17 cellular contexts compared by ENCODE assay signal in the genomic region with DNA sequence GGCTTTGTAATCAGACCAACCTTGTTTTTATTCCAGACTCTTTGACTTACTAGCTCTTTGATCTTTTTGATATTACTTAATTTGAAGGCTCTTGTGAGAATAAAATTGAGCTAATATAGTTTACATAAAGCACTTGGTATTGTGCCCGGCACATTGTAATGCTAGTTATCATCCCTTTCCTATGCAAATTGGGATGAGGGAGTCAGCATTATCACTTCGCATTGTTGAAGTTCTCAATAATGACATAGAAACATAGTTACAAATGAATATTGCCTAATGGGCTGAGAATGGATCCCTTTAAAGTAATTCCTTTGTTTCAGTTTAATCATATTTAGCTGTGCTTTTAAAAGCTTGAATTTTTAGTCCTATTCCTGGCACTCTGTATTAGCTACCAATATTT. TPM values are rescaled to one million over a fixed set of nuclear protein-coding genes. Genes with fewer than 3 reads are reported as not detected.
DNase-seq lines count a peak whose midpoint lies in the region; ATAC-seq, FAIRE-seq and TF ChIP-seq lines count a peak whose summit lies in the region.
"Had no signal": no experiment of that assay in that cellular context is flagged by ENCODE, and none has a peak within 500 bp of the region (broad histone marks: within the 10 kb centered on the region; RNA-seq: fewer than 3 reads in every experiment).

No MANE protein-coding gene starts in this region.

- intact Hi-C loops in posterior cingulate gyrus (cut with DNase I) (no loop called here), right cardiac atrium (cut with DNase I) (no loop called here)

- H3K4me3 ChIP-seq in osteoblast (ENCODE audit: insufficient read depth, low read length) (no peak overlapping the region), right cardiac atrium (ENCODE audit: low read length) (no peak overlapping the region)
- H3K4me3 ChIP-seq: BLaER1 treated with 17β-estradiol and CSF1 and Interleukin-3, amounts not matched to agents 10 nM and 100 nM; GM12878 had no signal

- H3K36me3 ChIP-seq in osteoblast (ENCODE audit: insufficient read depth, low read length), result peaks cover 14% of the 10 kb centered on the region

- 68% methylated on average over 2 of the region's 2 CpGs for WGBS in right cardiac atrium

- no peak overlapping the region for H3K27ac Mint-ChIP-seq in HFFc6
- H3K27ac Mint-ChIP-seq: CD4-positive, CD25-positive, alpha-beta regulatory T cell had no signal

- H3K4me1 Mint-ChIP-seq in HFFc6 (ENCODE audit: low read depth), result peaks cover 17% of the 10 kb centered on the region
- H3K4me1 Mint-ChIP-seq: CD4-positive, CD25-positive, alpha-beta regulatory T cell had no signal

- H2AFZ ChIP-seq in osteoblast (ENCODE audit: low read length), result no peak overlapping the region

- peaks cover 10% of the 10 kb centered on the region for H3K36me3 Mint-ChIP-seq in HFFc6 (ENCODE audit: low read depth)

- TF ChIP-seq CTCF in HFFc6 (IDR thresholded peaks at IDR 0.05) (no peak), osteoblast (IDR thresholded peaks at IDR 0.05; ENCODE audit: extremely low read depth, low read depth, low read length) (no peak), D721Med (IDR thresholded peaks at IDR 0.05; ENCODE audit: insufficient read depth, missing control alignments) (no peak)

- no peak overlapping the region for H3K4me2 ChIP-seq in osteoblast (ENCODE audit: insufficient read depth, low read length)
- H3K4me2 ChIP-seq: BLaER1 treated with 17β-estradiol and CSF1 and Interleukin-3, amounts not matched to agents 10 nM and 100 nM had no signal

- no peak for ATAC-seq in right cardiac atrium
- ATAC-seq: GM12878 had no signal

- H4K20me1 ChIP-seq in osteoblast (ENCODE audit: insufficient read depth, low read length), result no peaks in the 10 kb centered on the region

- no peaks in the 10 kb centered on the region for H3K79me2 ChIP-seq in osteoblast (ENCODE audit: insufficient read depth, low read length)

- H3K9me3 ChIP-seq in osteoblast (ENCODE audit: low read depth, low read length), result no peaks in the 10 kb centered on the region
- H3K9me3 ChIP-seq in right cardiac atrium (ENCODE audit: control insufficient read depth, low read length), result no peaks in the 10 kb centered on the region

- H3K27ac ChIP-seq in osteoblast (ENCODE audit: low read depth, low read length), result no peak overlapping the region
- H3K27ac ChIP-seq in right cardiac atrium (ENCODE audit: low read length), result no peak overlapping the region
- H3K27ac ChIP-seq: BLaER1 treated with 17β-estradiol and CSF1 and Interleukin-3, amounts not matched to agents 10 nM and 100 nM; HL-60 had no signal

- no peak for FAIRE-seq in D721Med (lab: Jason Lieb, UNC)
- FAIRE-seq: GM12878, GM18507 had no signal

- H3K4me1 ChIP-seq in osteoblast (ENCODE audit: insufficient read depth, low read length), result no peaks in the 10 kb centered on the region
- H3K4me1 ChIP-seq in right cardiac atrium (ENCODE audit: control insufficient read depth, insufficient read depth, low read length), result no peaks in the 10 kb centered on the region

- DNase-seq in GM03348 (ENCODE audit: low spot score) (peak; percentile 7), HFFc6 (no peak), fibroblast of gingiva (ENCODE audit: low read depth) (peak; percentile 2), osteoblast (ENCODE audit: insufficient read length, low spot score, missing footprints) (peak; percentile 70), posterior cingulate gyrus (no peak), right cardiac atrium (no peak), D721Med (ENCODE audit: insufficient read length, low spot score) (no peak)
- DNase-seq: 8988T; CD4-positive, CD25-positive, alpha-beta regulatory T cell; DMS 273 treated with DMSO at 0.1 percent for 48 hours; GOT3; H9; KBM-7 had no signal

- H3K9me3 Mint-ChIP-seq in HFFc6, result no peaks in the 10 kb centered on the region
- H3K9me3 Mint-ChIP-seq: CD4-positive, CD25-positive, alpha-beta regulatory T cell; H9 had no signal

- peak overlapping the region; percentile 12; the same call in 1 of the 2 replicates for H3K4me3 Mint-ChIP-seq in HFFc6
- H3K4me3 Mint-ChIP-seq: CD4-positive, CD25-positive, alpha-beta regulatory T cell; H9 had no signal

- H3K27me3 ChIP-seq in osteoblast (ENCODE audit: insufficient read depth, low read length) (no peaks in the 10 kb centered on the region), right cardiac atrium (ENCODE audit: control insufficient read depth, insufficient read depth) (no peaks in the 10 kb centered on the region)
- H3K27me3 ChIP-seq: BLaER1 treated with 17β-estradiol and CSF1 and Interleukin-3, amounts not matched to agents 10 nM and 100 nM had no signal

- H3K27me3 Mint-ChIP-seq in HFFc6 (ENCODE audit: insufficient read depth), result peaks cover 7% of the 10 kb centered on the region

RNA-seq across cellular contexts. Expression of gene SUPT16H, which starts 36.6 kb away (rescaled TPM):
- 10 to 100 TPM; 67.9 to 91.9 (median 86.2) TPM for total RNA-seq in HFFc6 (2021; fragmentation: NEBNext Ultra II Directional; extraction: Animal tissue kit (Norgen Biotek cat#: 25700))
- total RNA-seq in osteoblast, result 71.3 and 72.0 TPM in 2 replicates
- total RNA-seq in right cardiac atrium, result 10 to 100 TPM; 33.7 to 38.7 (median 35.0) TPM
- 27.4 TPM for polyA plus RNA-seq in right cardiac atrium

Comparison
In these comparisons a context has a peak if more than half of its experiments do, and no peak if none do; other contexts are left out.
1. DNase-seq: peak in GM03348 (single experiment), fibroblast of gingiva (single experiment) and osteoblast (single experiment); none in HFFc6 (single experiment), posterior cingulate gyrus (0 of 10), right cardiac atrium (0 of 3) and D721Med (single experiment).